ENCODE assay signal across 22 cellular contexts in the genomic region with DNA sequence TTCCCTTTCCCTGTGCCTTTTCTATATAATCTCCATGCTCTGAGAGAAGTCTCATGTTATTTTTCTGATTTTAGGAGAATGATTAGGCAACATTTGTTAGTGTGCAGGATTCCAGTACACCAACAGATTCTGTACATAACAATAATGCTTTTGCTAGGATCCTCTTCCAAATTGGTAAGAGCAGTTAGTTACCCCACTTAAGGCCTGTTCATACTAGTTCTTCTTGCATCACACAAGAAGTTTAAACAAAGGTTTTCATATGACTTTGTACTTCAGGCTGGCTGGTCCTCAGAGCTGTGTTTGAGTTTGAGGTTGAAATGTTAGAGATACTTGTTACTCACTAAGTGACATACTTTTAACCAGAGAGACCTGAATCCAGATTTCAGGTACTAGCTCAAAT.
"Had no signal": no experiment of that assay in that cellular context is flagged by ENCODE, and none has a peak within 500 bp of the region (broad histone marks: within the 10 kb centered on the region; RNA-seq: fewer than 3 reads in every experiment).

No MANE protein-coding gene starts in this region.

- H3K27ac ChIP-seq: colonic mucosa, esophagus squamous epithelium, gastrocnemius medialis, heart left ventricle, hepatocyte, left lung, right lobe of liver, spleen, testis, tibial artery had no signal

- H3K4me3 ChIP-seq: colonic mucosa, esophagus squamous epithelium, gastrocnemius medialis, heart left ventricle, hepatocyte, left lung, right lobe of liver, spleen, testis, tibial artery had no signal

- H2AFZ ChIP-seq: hepatocyte had no signal

- H3K9me3 ChIP-seq: colonic mucosa, esophagus squamous epithelium, right lobe of liver, testis, tibial artery had no signal

- H3K27me3 ChIP-seq: colonic mucosa, esophagus squamous epithelium, gastrocnemius medialis, heart left ventricle, hepatocyte, left lung, right lobe of liver, spleen, testis, tibial artery had no signal

- DNase-seq: colonic mucosa; effector CD8-positive, alpha-beta T cell; endodermal cell; erythroblast; esophagus squamous epithelium; gastrocnemius medialis; heart left ventricle; left cardiac atrium; left lung; naive thymus-derived CD8-positive, alpha-beta T cell; nephron progenitor cell; nucleus accumbens; retina; right lobe of liver; spleen; stimulated activated CD4-positive, alpha-beta T cell treated with anti-CD3 and anti-CD28 coated beads, Interleukin-4, amount 100 ng/mL, for 4 hours; stimulated activated naive CD8-positive, alpha-beta T cell treated with anti-CD3 and anti-CD28 coated beads, Interleukin-15, Interleukin-2, amounts not matched to agents 100 U/mL and 50 U/mL, for 24 hours; substantia nigra; testis; tibial artery had no signal

- H3K36me3 ChIP-seq: colonic mucosa, esophagus squamous epithelium, gastrocnemius medialis, heart left ventricle, left lung, right lobe of liver, spleen, tibial artery had no signal

- H3K4me2 ChIP-seq: hepatocyte had no signal

- ATAC-seq: gastrocnemius medialis; heart left ventricle; left cardiac atrium; left lung; naive thymus-derived CD8-positive, alpha-beta T cell; right lobe of liver; stimulated activated memory B cell treated with anti-CD40 and anti-IgM and Interleukin-4, amounts not matched to agents 10 μg/mL and 1 μg/mL and 100 μg/mL, for 72 hours; stimulated activated naive CD8-positive, alpha-beta T cell treated with anti-CD3 and anti-CD28 coated beads, Interleukin-15, Interleukin-2, amounts not matched to agents 100 U/mL and 50 U/mL, for 24 hours had no signal

- H3K4me1 ChIP-seq: colonic mucosa, esophagus squamous epithelium, gastrocnemius medialis, heart left ventricle, left lung, right lobe of liver, spleen, testis, tibial artery had no signal
